ENCODE assay signal across 8 cellular contexts in genomic region chr5:72166070-72166979, GRCh38. TPM values are rescaled to one million over a fixed set of nuclear protein-coding genes. Genes with fewer than 3 reads are reported as not detected.
DNase-seq lines count a peak whose midpoint lies in the region; ATAC-seq and TF ChIP-seq lines count a peak whose summit lies in the region.

No MANE protein-coding gene starts in this region.

- no peaks in the 10 kb centered on the region for H3K36me3 ChIP-seq in right atrium auricular region

- H3K4me1 Mint-ChIP-seq in activated CD4-positive, alpha-beta T cell treated with anti-CD3 and anti-CD28 coated beads, Interleukin-2, amount 10 ng/mL, durations not matched to agents 24 days and 14 days: no peaks in the 10 kb centered on the region

- no peak overlapping the region for H3K27ac Mint-ChIP-seq in activated CD4-positive, alpha-beta T cell treated with anti-CD3 and anti-CD28 coated beads, Interleukin-2, amount 10 ng/mL, durations not matched to agents 24 days and 14 days

- peaks cover 39% of the 10 kb centered on the region for H3K27me3 Mint-ChIP-seq in activated CD4-positive, alpha-beta T cell treated with anti-CD3 and anti-CD28 coated beads, Interleukin-2, amount 10 ng/mL, durations not matched to agents 24 days and 14 days

- DNase-seq in NCI-H1436 (lab: John Stamatoyannopoulos, UW): peak; percentile 61
- peak in 51 of 56 donors; percentile 8 to 78 (median 53) for DNase-seq in amygdala (lab: John Stamatoyannopoulos, UW)
- DNase-seq in right atrium auricular region (ENCODE audit: low spot score): no peak
- DNase-seq in smooth muscle cell of the brain vasculature (ENCODE audit: low read depth, low spot score): peak; percentile 43
- no peak for DNase-seq in activated CD4-positive, alpha-beta T cell treated with anti-CD3 and anti-CD28 coated beads, Interleukin-2, amount 10 ng/mL, durations not matched to agents 24 days and 14 days
- DNase-seq in glomerular visceral epithelial cell (ENCODE audit: extremely low spot score): no peak
- no peak for DNase-seq in activated CD4-positive, alpha-beta T cell treated with anti-CD3 and anti-CD28 coated beads, Interleukin-2, amount 50 U/mL, for 48 hours

- no peaks in the 10 kb centered on the region for H3K27me3 ChIP-seq in right atrium auricular region

- H3K4me3 ChIP-seq in right atrium auricular region: peak overlapping the region in 1 of 2 donors; percentile 14

- ATAC-seq in HG02885 (IDR thresholded peaks at IDR 0.05; ENCODE audit: poor library complexity, unreplicated experiment): no peak

- H3K36me3 Mint-ChIP-seq in activated CD4-positive, alpha-beta T cell treated with anti-CD3 and anti-CD28 coated beads, Interleukin-2, amount 10 ng/mL, durations not matched to agents 24 days and 14 days (ENCODE audit: low read depth): no peaks in the 10 kb centered on the region

- no peaks in the 10 kb centered on the region for H3K9me3 ChIP-seq in right atrium auricular region

- H3K9me3 Mint-ChIP-seq in activated CD4-positive, alpha-beta T cell treated with anti-CD3 and anti-CD28 coated beads, Interleukin-2, amount 10 ng/mL, durations not matched to agents 24 days and 14 days: no peaks in the 10 kb centered on the region

- no peak for TF ChIP-seq CTCF in right atrium auricular region (IDR thresholded peaks at IDR 0.05)

- intact Hi-C loops in activated CD4-positive, alpha-beta T cell treated with anti-CD3 and anti-CD28 coated beads, Interleukin-2, amount 10 ng/mL, durations not matched to agents 24 days and 14 days (cut with micrococcal nuclease): no loop called here

- H3K4me3 Mint-ChIP-seq in activated CD4-positive, alpha-beta T cell treated with anti-CD3 and anti-CD28 coated beads, Interleukin-2, amount 10 ng/mL, durations not matched to agents 24 days and 14 days: no peak overlapping the region

- H3K27ac ChIP-seq in right atrium auricular region: peak overlapping the region; percentile 75 to 79

- peaks cover 0 to 50% of the 10 kb centered on the region in 2 donors for H3K4me1 ChIP-seq in right atrium auricular region

RNA-seq across cellular contexts. Expression of gene MAP1B, which starts 59.0 kb away (rescaled TPM):
- total RNA-seq in right atrium auricular region: 100 to 1,000 TPM; 203 to 558 TPM
- 0.02 and 0.09 TPM in 2 replicates for total RNA-seq in activated CD4-positive, alpha-beta T cell treated with anti-CD3 and anti-CD28 coated beads, Interleukin-2, amount 10 ng/mL, durations not matched to agents 24 days and 14 days

Comparison
In these comparisons a context has a peak if more than half of its experiments do, and no peak if none do; other contexts are left out.
1. DNase-seq: peak in NCI-H1436 (single experiment), amygdala (51 of 56) and smooth muscle cell of the brain vasculature (single experiment); none in right atrium auricular region (single experiment), activated CD4-positive, alpha-beta T cell treated with anti-CD3 and anti-CD28 coated beads, Interleukin-2, amount 10 ng/mL, durations not matched to agents 24 days and 14 days (single experiment), glomerular visceral epithelial cell (single experiment) and activated CD4-positive, alpha-beta T cell treated with anti-CD3 and anti-CD28 coated beads, Interleukin-2, amount 50 U/mL, for 48 hours (0 of 2).
2. RNA of gene MAP1B, which starts 59.0 kb away (total RNA-seq): 203 to 558 TPM in right atrium auricular region; 0.02 to 0.09 TPM in activated CD4-positive, alpha-beta T cell treated with anti-CD3 and anti-CD28 coated beads, Interleukin-2, amount 10 ng/mL, durations not matched to agents 24 days and 14 days; every median in the first group is over 100 times any median in the second.